19 cellular contexts compared by ENCODE assay signal in the genomic region with DNA sequence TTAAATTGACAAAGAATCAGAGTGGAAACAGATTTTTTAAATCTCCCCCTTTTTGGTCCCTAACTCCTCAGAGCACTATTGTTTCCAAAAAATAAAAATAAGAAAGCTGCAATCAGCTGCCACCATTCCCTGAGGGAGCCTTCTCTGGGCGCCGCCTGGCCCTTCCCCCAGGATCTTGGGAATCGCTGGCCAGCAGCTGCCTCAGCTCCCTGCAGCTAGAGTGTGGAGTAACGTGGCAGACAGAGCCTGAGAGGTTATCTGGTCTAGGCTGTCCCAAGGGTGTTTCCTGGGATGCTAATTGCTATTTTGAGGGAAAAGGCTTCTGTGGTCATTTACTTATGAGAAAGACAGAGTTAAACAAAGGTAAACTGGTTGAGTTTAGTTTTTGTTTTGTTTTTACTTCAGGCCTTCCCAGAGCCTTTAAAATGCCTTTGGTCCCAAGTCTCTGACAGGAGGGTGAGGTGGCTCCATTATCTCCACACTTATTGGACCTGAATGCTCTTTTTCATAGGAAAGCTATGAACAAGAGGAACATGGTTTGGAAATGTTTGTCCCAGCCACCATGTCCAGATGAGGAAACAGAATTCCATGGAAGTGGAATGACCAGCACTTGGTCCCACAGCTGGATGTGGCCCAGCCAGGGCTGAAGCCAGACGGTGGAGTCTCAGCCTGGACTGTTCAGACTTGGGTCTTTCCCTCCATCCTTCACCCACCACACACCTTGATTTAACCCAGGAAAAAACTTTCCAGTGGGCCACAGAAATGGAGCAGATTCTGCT. TPM values are rescaled to one million over a fixed set of nuclear protein-coding genes. Genes with fewer than 3 reads are reported as not detected.
DNase-seq lines count a peak whose midpoint lies in the region; ATAC-seq and TF ChIP-seq lines count a peak whose summit lies in the region.
"Had no signal": no experiment of that assay in that cellular context is flagged by ENCODE, and none has a peak within 500 bp of the region (broad histone marks: within the 10 kb centered on the region; RNA-seq: fewer than 3 reads in every experiment).

No MANE protein-coding gene starts in this region.

- H3K56ac ChIP-seq in H9 (ENCODE audit: insufficient read length, low read depth, low read length): no peak overlapping the region

- H3K23ac ChIP-seq in H9 (ENCODE audit: insufficient read length, low read depth, low read length) (no peak overlapping the region), mesenchymal stem cell (ENCODE audit: low read length in 2 of 2) (no peak overlapping the region)

- no peaks in the 10 kb centered on the region for H3K79me2 ChIP-seq in H9 (ENCODE audit: insufficient read depth, low read length)

- no peak overlapping the region for H4K91ac ChIP-seq in H9 (ENCODE audit: insufficient read length, low read depth, low read length)
- H4K91ac ChIP-seq in mesenchymal stem cell (ENCODE audit: low read length): no peak overlapping the region

- H3K27ac ChIP-seq in BLaER1 treated with 17β-estradiol and CSF1 and Interleukin-3, amounts not matched to agents 10 nM and 100 nM: no peak overlapping the region
- H3K27ac ChIP-seq in H9 (ENCODE audit: insufficient read length, low read depth, low read length) (no peak overlapping the region), mesenchymal stem cell (ENCODE audit: low read length, poor library complexity, severe bottlenecking) (no peak overlapping the region)
- H3K27ac ChIP-seq: breast epithelium, SJCRH30, suprapubic skin had no signal

- H4K20me1 ChIP-seq in BLaER1 treated with 17β-estradiol and CSF1 and Interleukin-3, amounts not matched to agents 10 nM and 100 nM: no peaks in the 10 kb centered on the region
- H4K20me1 ChIP-seq in H9 (ENCODE audit: control insufficient read depth, insufficient read depth, insufficient read length): no peaks in the 10 kb centered on the region

- H3K18ac ChIP-seq in H9 (ENCODE audit: insufficient read length, low read depth, low read length) (no peak overlapping the region), mesenchymal stem cell (ENCODE audit: low read depth in 1 of 2, low read length in 2 of 2) (no peak overlapping the region)

- no peaks in the 10 kb centered on the region for H3K79me1 ChIP-seq in H9 (ENCODE audit: insufficient read depth, low read depth, low read length, poor library complexity, severe bottlenecking)
- no peaks in the 10 kb centered on the region for H3K79me1 ChIP-seq in mesenchymal stem cell (replicated peaks; ENCODE audit: low read length, poor library complexity, severe bottlenecking)

- H4K5ac ChIP-seq in H9 (ENCODE audit: insufficient read length, low read depth, low read length): no peak overlapping the region

- no peak overlapping the region for H3K9ac ChIP-seq in BLaER1 treated with 17β-estradiol and CSF1 and Interleukin-3, amounts not matched to agents 10 nM and 100 nM
- H3K9ac ChIP-seq in H9 (ENCODE audit: extremely low read depth, insufficient read length, low read length) (no peak overlapping the region), mesenchymal stem cell (ENCODE audit: low read length) (peak overlapping the region; percentile 61)

- H2BK15ac ChIP-seq in H9 (ENCODE audit: low read depth, low read length): no peak overlapping the region
- no peak overlapping the region for H2BK15ac ChIP-seq in mesenchymal stem cell (ENCODE audit: low read depth, poor library complexity, severe bottlenecking)

- peaks cover 14 to 25% of the 10 kb centered on the region in 2 experiments for H3K4me1 Mint-ChIP-seq in H9
- H3K4me1 Mint-ChIP-seq: B cell, naive B cell had no signal

- no peak overlapping the region for H3K4ac ChIP-seq in H9 (ENCODE audit: low read depth, low read length)
- no peak overlapping the region for H3K4ac ChIP-seq in mesenchymal stem cell (ENCODE audit: low read depth in 1 of 2, low read length in 2 of 2)

- peaks cover 2 to 29% (median 21%) of the 10 kb centered on the region in 10 experiments; a peak in 18 of 20 replicates for H3K4me1 ChIP-seq in BLaER1 treated with 17β-estradiol and CSF1 and Interleukin-3, amounts not matched to agents 10 nM and 100 nM
- H3K4me1 ChIP-seq in H9 (ENCODE audit: insufficient read depth, low read length) (peaks cover 5% of the 10 kb centered on the region; the same call in 1 of the 2 replicates), mesenchymal stem cell (ENCODE audit: control insufficient read depth, insufficient read depth, low read depth, low read length) (no peaks in the 10 kb centered on the region)
- H3K4me1 ChIP-seq: breast epithelium, SJCRH30 had no signal

- H3K4me2 ChIP-seq in BLaER1 treated with 17β-estradiol and CSF1 and Interleukin-3, amounts not matched to agents 10 nM and 100 nM: peak overlapping the region in 6 of 11 experiments; percentile 1 to 79 (median 42); a peak in 7 of 22 replicates
- H3K4me2 ChIP-seq in H9 (ENCODE audit: insufficient read depth, insufficient read length, low read length) (no peak overlapping the region), mesenchymal stem cell (ENCODE audit: low read length, poor library complexity, severe bottlenecking) (no peak overlapping the region)

- H4K8ac ChIP-seq in H9 (replicated peaks; ENCODE audit: insufficient read length, low read depth, low read length) (no peak overlapping the region), mesenchymal stem cell (ENCODE audit: low read length) (no peak overlapping the region)

- TF ChIP-seq CTCF in H9 (conservative IDR thresholded peaks at IDR 0.05) (no peak), fibroblast of pulmonary artery (IDR thresholded peaks at IDR 0.05; ENCODE audit: low read length, missing control alignments) (no peak)

- H2BK5ac ChIP-seq in H9 (ENCODE audit: insufficient read length, low read length): no peak overlapping the region
- H2BK5ac ChIP-seq in mesenchymal stem cell (ENCODE audit: low read depth, low read length, poor library complexity, severe bottlenecking): no peak overlapping the region

- H3K27ac Mint-ChIP-seq in H9: no peak overlapping the region
- H3K27ac Mint-ChIP-seq: activated T-helper 2 cell treated with anti-CD3 and anti-CD28 coated beads, Interferon-gamma antibody, Interleukin-2, Interleukin-4, amounts not matched to agents 10 μg/mL and 5 μg/mL and 100 μg/mL, durations not matched to agents 14 hours and 24 hours and 36 hours; B cell; dendritic cell treated with granulocyte-macrophage colony-stimulating factor and Interleukin-4, amounts not matched to agents 40 ng/mL and 50 ng/mL, for 4 days had no signal

- WGBS in H9 (ENCODE audit: extremely low coverage, insufficient read length, low lambda C conversion rate): no CpG with 5 or more reads among the region's 5 CpGs
- 41% methylated on average over 5 of the region's 5 CpGs for WGBS in mesenchymal stem cell

- H3K9me3 ChIP-seq in BLaER1 treated with 17β-estradiol and CSF1 and Interleukin-3, amounts not matched to agents 10 nM and 100 nM (replicated peaks in 1 of 11): peaks cover 6 to 20% (median 15%) of the 10 kb centered on the region in 11 experiments; a peak in 15 of 22 replicates
- H3K9me3 ChIP-seq in H9 (ENCODE audit: control insufficient read depth, low read depth, low read length): no peaks in the 10 kb centered on the region
- H3K9me3 ChIP-seq in mesenchymal stem cell (ENCODE audit: control insufficient read depth, low read length): no peaks in the 10 kb centered on the region
- H3K9me3 ChIP-seq: breast epithelium, SJCRH30, suprapubic skin had no signal

- H2BK12ac ChIP-seq in H9 (ENCODE audit: insufficient read length, low read depth, low read length): no peak overlapping the region
- H2BK12ac ChIP-seq in mesenchymal stem cell (ENCODE audit: low read length in 2 of 2): no peak overlapping the region

- H3K23me2 ChIP-seq in H9 (ENCODE audit: insufficient read length, low read depth, low read length, poor library complexity, severe bottlenecking): no peaks in the 10 kb centered on the region

- no peak overlapping the region for H3T11ph ChIP-seq in H9 (ENCODE audit: low read length)

- H3K36me3 ChIP-seq in BLaER1 treated with 17β-estradiol and CSF1 and Interleukin-3, amounts not matched to agents 10 nM and 100 nM: peaks cover 0 to 8% (median 0%) of the 10 kb centered on the region in 11 experiments; a peak in 3 of 22 replicates
- H3K36me3 ChIP-seq in mesenchymal stem cell (ENCODE audit: control insufficient read depth in 1 of 2, insufficient read depth in 2 of 2, low read depth in 1 of 2, low read length in 2 of 2): peaks cover 0 to 8% of the 10 kb centered on the region in 2 experiments
- H3K36me3 ChIP-seq: breast epithelium, SJCRH30, suprapubic skin had no signal

- no peak overlapping the region for H2BK120ac ChIP-seq in H9 (ENCODE audit: low read depth, low read length, poor library complexity, severe bottlenecking)
- no peak overlapping the region for H2BK120ac ChIP-seq in mesenchymal stem cell (ENCODE audit: low read depth, low read length)

- H3K27me3 Mint-ChIP-seq in H9 (ENCODE audit: low read depth): peaks cover 5% of the 10 kb centered on the region

- DNase-seq in H9: no peak
- peak; percentile 15 for DNase-seq in fibroblast of pulmonary artery (ENCODE audit: low read depth)
- DNase-seq in mesenchymal stem cell: peak; percentile 21
- DNase-seq in DMS53 (lab: John Stamatoyannopoulos, UW): no peak
- DNase-seq: GF-D8, naive B cell, NCI-H1436, NCI-H510A treated with DMSO at 0.1 percent for 48 hours, T-helper 9 cell had no signal

- ATAC-seq in GM18858 (IDR thresholded peaks at IDR 0.05; ENCODE audit: unreplicated experiment) (no peak), GM21526 (IDR thresholded peaks at IDR 0.05; ENCODE audit: low FRiP score, unreplicated experiment) (no peak)
- ATAC-seq: activated CD4-positive, CD25-positive, alpha-beta regulatory T cell treated with anti-CD3 and anti-CD28 coated beads, Interleukin-2, amount 50 U/mL, for 24 hours had no signal

- no peaks in the 10 kb centered on the region; a peak in 1 of 7 replicates for H3K36me3 Mint-ChIP-seq in H9 (ENCODE audit: insufficient read depth in 1 of 3, low read depth in 3 of 3)
- H3K36me3 Mint-ChIP-seq: naive B cell had no signal

- no peak overlapping the region for H3K4me3 Mint-ChIP-seq in H9
- H3K4me3 Mint-ChIP-seq: B cell; dendritic cell treated with granulocyte-macrophage colony-stimulating factor and Interleukin-4, amounts not matched to agents 40 ng/mL and 50 ng/mL, for 4 days had no signal

- H2BK20ac ChIP-seq in H9 (ENCODE audit: low read depth, low read length, poor library complexity, severe bottlenecking): no peak overlapping the region

- no peaks in the 10 kb centered on the region; a peak in 1 of 5 replicates for H3K9me3 Mint-ChIP-seq in H9
- H3K9me3 Mint-ChIP-seq: activated T-helper 2 cell treated with anti-CD3 and anti-CD28 coated beads, Interferon-gamma antibody, Interleukin-2, Interleukin-4, amounts not matched to agents 10 μg/mL and 5 μg/mL and 100 μg/mL, durations not matched to agents 14 hours and 24 hours and 36 hours; dendritic cell treated with granulocyte-macrophage colony-stimulating factor and Interleukin-4, amounts not matched to agents 40 ng/mL and 50 ng/mL, for 4 days had no signal

- no peak overlapping the region for H3K4me3 ChIP-seq in BLaER1 treated with 17β-estradiol and CSF1 and Interleukin-3, amounts not matched to agents 10 nM and 100 nM
- H3K4me3 ChIP-seq in fibroblast of pulmonary artery (replicated peaks; ENCODE audit: low read depth, low read length) (no peak overlapping the region), mesenchymal stem cell (ENCODE audit: insufficient read depth in 1 of 2, low read depth in 1 of 2, low read length in 2 of 2) (no peak overlapping the region)
- H3K4me3 ChIP-seq: breast epithelium, SJCRH30, suprapubic skin had no signal

- H3K14ac ChIP-seq in H9 (ENCODE audit: insufficient read depth, low read length): peak overlapping the region; percentile 26; the same call in 1 of the 2 replicates
- H3K14ac ChIP-seq in mesenchymal stem cell (ENCODE audit: low read length in 2 of 2): no peak overlapping the region

- H2AK5ac ChIP-seq in H9 (ENCODE audit: insufficient read length, low read length): no peak overlapping the region
- no peak overlapping the region for H2AK5ac ChIP-seq in mesenchymal stem cell (ENCODE audit: low read length, severe bottlenecking)

- no peak overlapping the region for H2AFZ ChIP-seq in H9 (ENCODE audit: low read length)
- H2AFZ ChIP-seq in mesenchymal stem cell (ENCODE audit: low read depth, low read length): no peak overlapping the region

- no peaks in the 10 kb centered on the region for H3K27me3 ChIP-seq in BLaER1 treated with 17β-estradiol and CSF1 and Interleukin-3, amounts not matched to agents 10 nM and 100 nM
- no peaks in the 10 kb centered on the region for H3K27me3 ChIP-seq in H9 (ENCODE audit: insufficient read depth, low read length)
- no peaks in the 10 kb centered on the region for H3K27me3 ChIP-seq in mesenchymal stem cell (ENCODE audit: control insufficient read depth in 1 of 2, insufficient read depth in 1 of 2, low read length in 2 of 2)
- H3K27me3 ChIP-seq: breast epithelium, SJCRH30, suprapubic skin had no signal

RNA-seq across cellular contexts. Expression of a gene that starts 14.1 kb away (rescaled TPM):
- 0.88 and 1.3 TPM in 2 replicates for total RNA-seq in H9 (2021)
- polyA plus RNA-seq in mesenchymal stem cell (2013, experiment 1 of 2): 1.6 TPM
- 1.8 TPM for polyA plus RNA-seq in mesenchymal stem cell (2013, experiment 2 of 2)

Comparison
In these comparisons a context has a peak if more than half of its experiments do, and no peak if none do; other contexts are left out.
1. H3K4me2 ChIP-seq: peak in BLaER1 treated with 17β-estradiol and CSF1 and Interleukin-3, amounts not matched to agents 10 nM and 100 nM (6 of 11); none in H9 (single experiment) and mesenchymal stem cell (single experiment).
2. DNase-seq: peak in fibroblast of pulmonary artery (single experiment) and mesenchymal stem cell (single experiment); none in H9 (single experiment) and DMS53 (single experiment).